Comparison of ENCODE assay signal across 1 cellular context in the genomic region with DNA sequence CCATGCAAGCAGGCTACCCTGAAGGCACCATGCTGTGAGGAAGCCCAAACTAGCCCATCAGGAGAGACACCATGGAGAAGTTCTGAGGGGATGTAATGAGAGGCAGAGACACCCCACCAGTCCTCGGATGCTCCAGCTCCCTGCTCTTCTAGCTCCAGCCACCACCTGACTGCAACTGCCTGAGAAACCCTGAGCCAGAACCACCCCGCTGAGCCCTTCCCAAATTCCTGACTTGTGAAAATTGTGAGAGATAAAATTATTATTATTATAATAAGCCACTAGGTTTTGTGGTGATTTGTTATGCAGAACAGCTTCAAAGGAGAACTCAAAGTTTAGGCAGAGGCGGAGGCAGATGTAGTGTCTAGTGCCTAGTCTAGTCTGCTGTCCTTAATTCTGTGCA.
TF ChIP-seq lines count a peak whose summit lies in the region.

No MANE protein-coding gene starts in this region.

TF ChIP-seq in HEK293, 187 proteins besides CTCF, POLR2A, EP300 and RAD21 (continued from another document):
- no peak for TF ChIP-seq ZNF518A (tag by site-specific recombination; conservative IDR thresholded peaks at IDR 0.05; ENCODE audit: low read depth)
